Comparison of ENCODE assay signal across 16 cellular contexts in the genomic region with DNA sequence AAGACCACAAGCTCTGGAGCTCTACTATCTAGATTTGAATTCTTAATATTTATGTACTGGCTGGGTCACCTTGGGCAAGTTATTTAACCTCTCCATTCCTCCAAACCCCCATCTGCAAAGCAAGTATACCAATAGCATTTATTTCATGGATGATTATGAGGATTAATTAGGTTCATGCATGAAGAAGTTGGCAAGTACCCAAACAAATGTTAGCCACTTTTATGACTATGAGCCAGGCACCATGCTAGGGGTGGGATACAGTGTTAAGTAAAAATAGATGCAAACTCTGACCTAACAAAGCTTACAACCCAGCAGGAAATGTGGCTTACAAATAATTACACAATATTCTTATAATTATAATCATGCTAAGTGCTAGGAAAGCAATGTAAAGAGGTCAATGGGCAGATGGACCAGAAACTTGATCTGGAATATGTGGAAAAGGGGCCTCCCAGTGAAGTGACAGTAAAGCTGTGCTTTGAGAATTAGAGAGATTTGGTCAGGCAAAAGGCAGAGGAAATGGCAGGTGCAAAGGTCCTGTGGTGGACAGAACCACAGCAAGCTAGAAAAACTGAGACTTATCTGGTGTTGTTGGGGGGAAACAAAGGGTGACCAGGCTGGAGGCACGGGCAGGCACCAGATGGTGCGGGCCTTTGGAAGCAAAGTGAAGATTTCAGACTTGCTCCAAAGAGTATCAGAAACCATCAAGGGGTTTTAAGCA.
"Had no signal": no experiment of that assay in that cellular context is flagged by ENCODE, and none has a peak within 500 bp of the region (broad histone marks: within the 10 kb centered on the region; RNA-seq: fewer than 3 reads in every experiment).

No MANE protein-coding gene starts in this region.

- H3K4me3 ChIP-seq: ascending aorta, breast epithelium, coronary artery, lung, sigmoid colon, spleen had no signal

- H2AFZ ChIP-seq: parathyroid adenoma had no signal

- H3K79me2 ChIP-seq: parathyroid adenoma had no signal

- H3K9ac ChIP-seq: parathyroid adenoma had no signal

- H3K27me3 ChIP-seq: ascending aorta, breast epithelium, sigmoid colon, spleen had no signal

- H3K36me3 ChIP-seq: ascending aorta, breast epithelium, sigmoid colon, spleen had no signal

- H3K4me1 ChIP-seq: ascending aorta, breast epithelium, parathyroid adenoma, sigmoid colon, spleen had no signal

- H3K27ac ChIP-seq: ascending aorta, breast epithelium, coronary artery, parathyroid adenoma, sigmoid colon, spleen had no signal

- DNase-seq: activated CD4-positive, alpha-beta T cell treated with anti-CD3 and anti-CD28 coated beads, Interleukin-2, amount 50 U/mL, for 1 hour; activated CD4-positive, CD25-positive, alpha-beta regulatory T cell treated with anti-CD3 and anti-CD28 coated beads, Interleukin-2, amount 50 U/mL, for 72 hours; activated effector memory CD4-positive, alpha-beta T cell treated with anti-CD3 and anti-CD28 coated beads, Interleukin-2, amount 50 U/mL, for 16 hours; activated T-cell treated with anti-CD3 and anti-CD28 coated beads, Interleukin-2, amount 50 U/mL, for 72 hours; erythroblast; sigmoid colon; spleen; stimulated activated CD4-positive, alpha-beta T cell treated with anti-CD3 and anti-CD28 coated beads, Interleukin-4, amount 100 ng/mL, for 4 hours had no signal

- ATAC-seq: activated T-cell treated with anti-CD3 and anti-CD28 coated beads, Interleukin-2, amount 50 U/mL, for 72 hours; left lobe of liver; natural killer cell treated with Interleukin-12 subunit alpha and Interleukin-12 subunit beta and Interleukin-15 and Interleukin-18, amount 100 ng/mL, for 72 hours; stimulated activated memory B cell treated with anti-CD40 and anti-IgM and Interleukin-4, amounts not matched to agents 10 μg/mL and 1 μg/mL and 100 μg/mL, for 72 hours had no signal

- H3K9me3 ChIP-seq: ascending aorta, breast epithelium, sigmoid colon, spleen had no signal
